In the genomic region with DNA sequence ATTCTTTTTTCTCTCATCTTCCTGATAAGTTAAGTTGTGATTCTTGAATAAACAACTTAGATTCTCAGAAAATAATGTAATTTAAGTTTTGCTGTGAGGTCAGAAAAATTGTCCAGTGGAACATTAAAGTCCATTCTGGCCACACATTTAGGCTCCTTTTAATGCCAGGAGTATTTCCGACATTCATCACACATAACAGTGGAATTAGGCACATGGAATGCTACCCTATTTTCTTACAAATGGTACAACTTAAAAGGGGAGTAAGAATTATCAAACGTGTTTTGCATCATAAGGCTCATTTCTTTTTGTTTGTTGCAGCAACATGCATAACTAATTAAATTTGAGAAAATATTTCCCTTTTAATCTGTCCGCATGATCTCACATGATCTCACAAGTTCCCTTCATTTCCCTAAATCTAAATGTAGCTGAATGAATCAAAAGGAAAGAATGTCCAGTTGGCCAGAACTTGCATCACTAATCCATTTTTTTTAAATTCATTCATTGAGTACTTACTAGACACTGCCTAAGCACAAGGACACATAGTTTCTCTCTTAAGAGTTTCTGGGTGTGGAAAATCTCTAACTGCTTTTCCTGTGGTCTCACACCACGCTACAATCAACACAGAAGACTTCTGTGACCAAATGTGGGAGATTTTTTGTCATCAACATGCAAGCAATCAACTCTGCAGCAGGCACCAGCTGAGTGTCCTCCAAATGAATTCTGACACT, we compare ENCODE assay signal across 11 cellular contexts. TPM values are rescaled to one million over a fixed set of nuclear protein-coding genes. Genes with fewer than 3 reads are reported as not detected.
DNase-seq lines count a peak whose midpoint lies in the region; ATAC-seq and TF ChIP-seq lines count a peak whose summit lies in the region.
"Had no signal": no experiment of that assay in that cellular context is flagged by ENCODE, and none has a peak within 500 bp of the region (broad histone marks: within the 10 kb centered on the region; RNA-seq: fewer than 3 reads in every experiment).

No MANE protein-coding gene starts in this region.

- no peak overlapping the region for H2BK15ac ChIP-seq in mesenchymal stem cell (ENCODE audit: low read depth, poor library complexity, severe bottlenecking)

- H3K79me1 ChIP-seq in mesenchymal stem cell (replicated peaks; ENCODE audit: low read length, poor library complexity, severe bottlenecking), result no peaks in the 10 kb centered on the region

- no peak overlapping the region for H2BK5ac ChIP-seq in mesenchymal stem cell (ENCODE audit: low read depth, low read length, poor library complexity, severe bottlenecking)

- 64% methylated on average over 3 of the region's 4 CpGs for WGBS in mesenchymal stem cell
- WGBS in upper lobe of left lung, 2 donors, result 73 to 82% methylated on average over 4 of the region's 4 CpGs

- peak overlapping the region; percentile 64 for H3K9ac ChIP-seq in mesenchymal stem cell (ENCODE audit: low read length)

- H3K4me2 ChIP-seq in mesenchymal stem cell (ENCODE audit: low read length, poor library complexity, severe bottlenecking), result no peak overlapping the region

- H2AK5ac ChIP-seq in mesenchymal stem cell (ENCODE audit: low read length, severe bottlenecking), result no peak overlapping the region

- H2AFZ ChIP-seq in mesenchymal stem cell (ENCODE audit: low read depth, low read length), result no peak overlapping the region

- H3K23ac ChIP-seq in mesenchymal stem cell (ENCODE audit: low read length in 2 of 2), result no peak overlapping the region

- H4K91ac ChIP-seq in mesenchymal stem cell (ENCODE audit: low read length), result no peak overlapping the region

- TF ChIP-seq EP300 in upper lobe of left lung (IDR thresholded peaks at IDR 0.05), result no peak

- peak in 1 of 2 donors; percentile 85 for ATAC-seq in upper lobe of left lung (ENCODE audit: low FRiP score in 2 of 2)
- ATAC-seq in GM19452 (IDR thresholded peaks at IDR 0.05; ENCODE audit: unreplicated experiment), result no peak
- no peak for ATAC-seq in HG03025 (IDR thresholded peaks at IDR 0.05; ENCODE audit: low FRiP score, unreplicated experiment)
- ATAC-seq in HG02610 (IDR thresholded peaks at IDR 0.05; ENCODE audit: unreplicated experiment), result no peak
- ATAC-seq: HCT116 had no signal

- H3K27ac ChIP-seq in mesenchymal stem cell (ENCODE audit: low read length, poor library complexity, severe bottlenecking) (no peak overlapping the region), upper lobe of left lung (peak overlapping the region in 3 of 4 donors; percentile 4 to 60 (median 12))

- no peak overlapping the region for H2BK120ac ChIP-seq in mesenchymal stem cell (ENCODE audit: low read depth, low read length)

- H3K4me3 ChIP-seq in mesenchymal stem cell (ENCODE audit: insufficient read depth in 1 of 2, low read depth in 1 of 2, low read length in 2 of 2) (no peak overlapping the region), upper lobe of left lung (no peak overlapping the region)
- H3K4me3 ChIP-seq: adrenal gland had no signal

- no peaks in the 10 kb centered on the region for H3K27me3 ChIP-seq in mesenchymal stem cell (ENCODE audit: control insufficient read depth in 1 of 2, insufficient read depth in 1 of 2, low read length in 2 of 2)
- H3K27me3 ChIP-seq in upper lobe of left lung, result no peaks in the 10 kb centered on the region
- H3K27me3 ChIP-seq: adrenal gland had no signal

- no peak for TF ChIP-seq POLR2A in upper lobe of left lung (IDR thresholded peaks at IDR 0.05)

- no peak overlapping the region for H4K8ac ChIP-seq in mesenchymal stem cell (ENCODE audit: low read length)

- H3K4me1 ChIP-seq in mesenchymal stem cell (ENCODE audit: control insufficient read depth, insufficient read depth, low read depth, low read length) (peaks cover 3% of the 10 kb centered on the region), upper lobe of left lung (peaks cover 4 to 16% (median 8%) of the 10 kb centered on the region in 4 donors)

- H3K4ac ChIP-seq in mesenchymal stem cell (ENCODE audit: low read depth in 1 of 2, low read length in 2 of 2), result no peak overlapping the region

- H3K9me3 ChIP-seq in mesenchymal stem cell (ENCODE audit: control insufficient read depth, low read length) (no peaks in the 10 kb centered on the region), upper lobe of left lung (no peaks in the 10 kb centered on the region)
- H3K9me3 ChIP-seq: adrenal gland had no signal

- no peak overlapping the region for H3K14ac ChIP-seq in mesenchymal stem cell (ENCODE audit: low read length in 2 of 2)

- no peak for TF ChIP-seq CTCF in upper lobe of left lung (IDR thresholded peaks at IDR 0.05)

- H3K36me3 ChIP-seq in mesenchymal stem cell (ENCODE audit: control insufficient read depth in 1 of 2, insufficient read depth in 2 of 2, low read depth in 1 of 2, low read length in 2 of 2) (no peaks in the 10 kb centered on the region), upper lobe of left lung (peaks cover 0 to 12% (median 0%) of the 10 kb centered on the region in 4 donors)
- H3K36me3 ChIP-seq: adrenal gland had no signal

- DNase-seq in NCI-H226 (peak; percentile 36), dermis blood vessel endothelial cell (peak; percentile 28), mesenchymal stem cell (peak; percentile 74), upper lobe of left lung (no peak)
- DNase-seq: adrenal gland, T-helper 9 cell had no signal

- peak overlapping the region in 1 of 2 experiments; percentile 29 for H3K18ac ChIP-seq in mesenchymal stem cell (ENCODE audit: low read depth in 1 of 2, low read length in 2 of 2)

- no peak overlapping the region for H2BK12ac ChIP-seq in mesenchymal stem cell (ENCODE audit: low read length in 2 of 2)

RNA-seq across cellular contexts. Expression of a gene that starts 22.0 kb away (rescaled TPM):
- 158 and 779 TPM in 2 replicates for total RNA-seq in dermis blood vessel endothelial cell
- polyA plus RNA-seq in mesenchymal stem cell (2013, experiment 1 of 2), result 0.03 TPM
- polyA plus RNA-seq in mesenchymal stem cell (2013, experiment 2 of 2), result 0.04 TPM
- total RNA-seq in upper lobe of left lung, result 100 to 1,000 TPM; 145 to 406 (median 343) TPM
- total RNA-seq: G401 had no signal

Comparison
In these comparisons a context has a peak if more than half of its experiments do, and no peak if none do; other contexts are left out.
1. DNase-seq: peak in NCI-H226 (single experiment), dermis blood vessel endothelial cell (single experiment) and mesenchymal stem cell (single experiment); none in upper lobe of left lung (0 of 2).